In the genomic region with DNA sequence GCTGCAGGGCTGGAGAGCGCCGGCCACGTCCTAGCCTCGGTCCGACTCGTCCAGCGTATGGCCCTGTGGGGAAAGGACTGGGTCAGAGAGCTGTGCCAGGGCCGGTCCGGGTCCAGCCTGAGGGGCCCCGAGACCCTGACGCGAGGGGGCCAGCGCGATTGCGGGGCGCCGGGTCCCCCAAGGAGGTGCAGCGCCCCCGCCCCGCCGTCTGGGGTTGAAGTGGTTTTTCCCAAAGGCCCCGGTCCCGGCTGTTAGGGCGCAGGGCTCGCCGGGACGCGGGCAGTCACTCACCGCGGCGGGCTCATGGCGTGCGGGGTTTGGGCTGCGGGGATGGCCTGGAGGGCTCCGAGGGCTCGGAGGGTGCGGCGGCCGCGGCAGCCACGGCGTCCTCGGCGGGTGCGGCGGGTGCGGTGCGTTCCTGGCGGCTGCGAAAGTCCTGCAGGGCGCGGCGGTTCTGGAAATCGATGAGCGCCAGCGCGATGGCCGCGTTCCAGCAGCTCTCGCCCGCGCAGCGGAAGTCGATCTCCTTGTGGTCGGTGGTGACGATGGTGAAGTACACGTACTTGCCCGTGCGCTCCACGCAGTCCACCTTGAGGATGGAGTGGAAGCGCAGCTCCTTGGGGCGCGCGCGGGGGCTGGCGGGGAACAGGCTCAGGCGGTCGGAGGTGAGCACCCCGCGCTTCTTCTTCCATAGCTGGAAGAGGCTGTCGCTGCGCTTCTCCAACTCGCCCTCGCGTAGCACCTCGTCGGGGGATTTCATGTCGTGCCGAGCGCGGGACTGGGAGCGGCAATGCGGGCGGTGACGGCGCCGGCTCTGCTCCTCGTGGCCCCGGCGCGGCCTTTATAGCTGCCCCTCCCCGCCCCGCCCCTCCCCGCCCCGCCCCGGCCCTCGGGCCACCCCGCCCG, we compare ENCODE assay signal across 8 cellular contexts. TPM values are rescaled to one million over a fixed set of nuclear protein-coding genes. Genes with fewer than 3 reads are reported as not detected.
DNase-seq lines count a peak whose midpoint lies in the region; ATAC-seq, FAIRE-seq and TF ChIP-seq lines count a peak whose summit lies in the region.

A gene with protein sequence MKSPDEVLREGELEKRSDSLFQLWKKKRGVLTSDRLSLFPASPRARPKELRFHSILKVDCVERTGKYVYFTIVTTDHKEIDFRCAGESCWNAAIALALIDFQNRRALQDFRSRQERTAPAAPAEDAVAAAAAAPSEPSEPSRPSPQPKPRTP (minus strand): TSS at position 816 of the 906 bp plus-strand sequence. CDS start 56 bp downstream, at position 760.

- DNase-seq in AG20443 (ENCODE audit: low spot score): peak; percentile 91
- peak; percentile 46 for DNase-seq in HTR-8/SVneo (ENCODE audit: insufficient read length, low spot score)
- DNase-seq in T-helper 2 cell treated with Interferon-gamma antibody and Interleukin-4, amounts not matched to agents 5 μg/mL and 100 μg/mL, for 36 hours (ENCODE audit: low spot score): peak; percentile 78
- DNase-seq in iPS-NIHi7 (ENCODE audit: extremely low spot score): peak; percentile 81
- peak; percentile 38 to 65 for DNase-seq in stimulated activated CD4-positive, alpha-beta T cell treated with anti-CD3 and anti-CD28 coated beads, Interleukin-12 subunit alpha, Interleukin-12 subunit beta, amount 100 ng/mL, for 24 hours (ENCODE audit: low read depth in 2 of 2)
- DNase-seq in HPDE6-E6E7 (ENCODE audit: extremely low spot score): no peak

- H3K27ac Mint-ChIP-seq in T-helper 2 cell treated with Interferon-gamma antibody and Interleukin-4, amounts not matched to agents 5 μg/mL and 100 μg/mL, for 36 hours: peak within 1 kb of the TSS; percentile 81
- peak within 1 kb of the TSS in 1 of 5 experiments; percentile 55 for H3K27ac Mint-ChIP-seq in brain

- peak; percentile 80 for FAIRE-seq in HTR-8/SVneo (lab: Jason Lieb, UNC)

- H3K27me3 Mint-ChIP-seq in T-helper 2 cell treated with Interferon-gamma antibody and Interleukin-4, amounts not matched to agents 5 μg/mL and 100 μg/mL, for 36 hours (ENCODE audit: low read depth): peaks cover 21% of the 10 kb centered on the region
- H3K27me3 Mint-ChIP-seq in brain: peaks cover 65% of the 10 kb centered on the region

- H3K4me3 Mint-ChIP-seq in T-helper 2 cell treated with Interferon-gamma antibody and Interleukin-4, amounts not matched to agents 5 μg/mL and 100 μg/mL, for 36 hours: peak within 1 kb of the TSS; percentile 82
- peak within 1 kb of the TSS; percentile 83 to 88 (median 85) for H3K4me3 Mint-ChIP-seq in brain

- no peak for TF ChIP-seq CTCF in brain (conservative IDR thresholded peaks at IDR 0.05)

- ATAC-seq in GM18870 (IDR thresholded peaks at IDR 0.05; ENCODE audit: unreplicated experiment): no peak

- H3K4me1 Mint-ChIP-seq in T-helper 2 cell treated with Interferon-gamma antibody and Interleukin-4, amounts not matched to agents 5 μg/mL and 100 μg/mL, for 36 hours (ENCODE audit: low read depth): peaks cover 23% of the 10 kb centered on the region
- peaks cover 8% of the 10 kb centered on the region for H3K4me1 Mint-ChIP-seq in brain

- no peaks in the 10 kb centered on the region for H3K36me3 Mint-ChIP-seq in T-helper 2 cell treated with Interferon-gamma antibody and Interleukin-4, amounts not matched to agents 5 μg/mL and 100 μg/mL, for 36 hours (ENCODE audit: low read depth)
- H3K36me3 Mint-ChIP-seq in brain: no peaks in the 10 kb centered on the region

- H3K9me3 Mint-ChIP-seq in T-helper 2 cell treated with Interferon-gamma antibody and Interleukin-4, amounts not matched to agents 5 μg/mL and 100 μg/mL, for 36 hours: no peaks in the 10 kb centered on the region
- H3K9me3 Mint-ChIP-seq in brain: peaks cover 0 to 3% (median 1%) of the 10 kb centered on the region in 5 experiments

RNA-seq across cellular contexts. Expression of the gene that starts here (rescaled TPM):
- 10.6 TPM for polyA plus RNA-seq in brain (ENCODE audit: insufficient read depth, low read depth, low replicate concordance)
